Comparison of ENCODE assay signal across 18 cellular contexts in the genomic region with DNA sequence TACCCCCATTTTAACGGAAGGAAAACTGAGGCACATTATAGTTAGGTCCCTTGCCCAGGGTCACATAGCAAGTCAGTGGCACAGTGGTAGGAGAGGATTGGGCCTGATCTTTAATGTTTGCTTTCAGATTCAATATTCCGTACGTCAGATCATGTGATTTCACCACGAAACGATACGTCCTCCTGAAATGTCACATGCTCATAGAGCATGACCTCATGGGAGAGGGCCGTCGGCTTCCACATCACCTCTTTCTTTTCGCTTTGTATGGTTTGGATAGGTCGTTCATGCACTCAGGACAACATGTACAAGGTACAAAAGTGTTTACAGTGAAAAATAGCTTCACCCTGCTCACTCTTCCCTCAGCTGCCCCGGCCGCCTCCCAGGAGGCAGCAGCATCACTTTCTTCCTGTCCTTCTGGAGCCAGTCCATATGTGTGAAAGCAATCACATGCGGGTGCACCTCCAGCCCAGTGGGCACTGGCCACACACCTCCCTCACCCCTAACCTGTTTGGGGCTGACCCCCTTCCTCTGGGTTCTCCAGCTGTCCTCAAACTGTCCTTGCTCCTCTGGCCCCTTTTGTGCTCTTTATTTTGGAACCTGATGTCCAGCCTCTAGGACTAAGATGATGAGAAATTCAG.
DNase-seq lines count a peak whose midpoint lies in the region; ATAC-seq, FAIRE-seq and TF ChIP-seq lines count a peak whose summit lies in the region.
"Had no signal": no experiment of that assay in that cellular context is flagged by ENCODE, and none has a peak within 500 bp of the region (broad histone marks: within the 10 kb centered on the region; RNA-seq: fewer than 3 reads in every experiment).

No MANE protein-coding gene starts in this region.

- no peak overlapping the region for H3K9ac ChIP-seq in neural progenitor cell
- H3K9ac ChIP-seq: BLaER1 treated with 17β-estradiol and CSF1 and Interleukin-3, amounts not matched to agents 10 nM and 100 nM had no signal

- no peaks in the 10 kb centered on the region for H3K36me3 ChIP-seq in SJCRH30
- no peaks in the 10 kb centered on the region for H3K36me3 ChIP-seq in neural progenitor cell
- H3K36me3 ChIP-seq: BLaER1 treated with 17β-estradiol and CSF1 and Interleukin-3, amounts not matched to agents 10 nM and 100 nM had no signal

- no peak overlapping the region for H3K4me3 ChIP-seq in SJCRH30
- no peak overlapping the region for H3K4me3 ChIP-seq in neural progenitor cell
- H3K4me3 ChIP-seq: BLaER1 treated with 17β-estradiol and CSF1 and Interleukin-3, amounts not matched to agents 10 nM and 100 nM; GM23338 had no signal

- DNase-seq in HTR-8/SVneo (ENCODE audit: insufficient read length, low spot score) (no peak), SJCRH30 (no peak), neural progenitor cell (ENCODE audit: low spot score) (no peak), urothelium cell line (ENCODE audit: low spot score) (no peak), SHP77 (lab: John Stamatoyannopoulos, UW) (no peak)
- DNase-seq: Calu3; CD8-positive, alpha-beta T cell; DMS53; DND-41; EL; H7 had no signal

- peaks cover 39% of the 10 kb centered on the region for H3K4me1 Mint-ChIP-seq in neural progenitor cell
- H3K4me1 Mint-ChIP-seq: B cell, GM23338 had no signal

- peak overlapping the region; percentile 31 for H3K27ac ChIP-seq in SJCRH30
- H3K27ac ChIP-seq in neural progenitor cell: no peak overlapping the region
- H3K27ac ChIP-seq: BLaER1 treated with 17β-estradiol and CSF1 and Interleukin-3, amounts not matched to agents 10 nM and 100 nM had no signal

- H2AFZ ChIP-seq in neural progenitor cell (replicated peaks): no peak overlapping the region
- H2AFZ ChIP-seq: GM23338 had no signal

- H3K9me3 ChIP-seq in SJCRH30 (replicated peaks) (no peaks in the 10 kb centered on the region), neural progenitor cell (ENCODE audit: low read depth) (no peaks in the 10 kb centered on the region)
- H3K9me3 ChIP-seq: BLaER1 treated with 17β-estradiol and CSF1 and Interleukin-3, amounts not matched to agents 10 nM and 100 nM had no signal

- no peaks in the 10 kb centered on the region for H4K20me1 ChIP-seq in neural progenitor cell (ENCODE audit: low read depth)
- H4K20me1 ChIP-seq: BLaER1 treated with 17β-estradiol and CSF1 and Interleukin-3, amounts not matched to agents 10 nM and 100 nM had no signal

- no peaks in the 10 kb centered on the region for H3K9me3 Mint-ChIP-seq in neural progenitor cell
- H3K9me3 Mint-ChIP-seq: CD8-positive, alpha-beta T cell; GM23338; HFFc6 had no signal

- H3K27ac Mint-ChIP-seq in neural progenitor cell: peak overlapping the region; percentile 78
- H3K27ac Mint-ChIP-seq: B cell; CD8-positive, alpha-beta T cell; GM23338; HFFc6 had no signal

- H3K79me2 ChIP-seq in neural progenitor cell (ENCODE audit: low read depth): no peaks in the 10 kb centered on the region

- peaks cover 16% of the 10 kb centered on the region for H3K27me3 Mint-ChIP-seq in neural progenitor cell (ENCODE audit: insufficient read depth, low read depth)

- H3K4me1 ChIP-seq in SJCRH30 (peaks cover 40% of the 10 kb centered on the region), neural progenitor cell (peaks cover 13% of the 10 kb centered on the region)
- H3K4me1 ChIP-seq: BLaER1 treated with 17β-estradiol and CSF1 and Interleukin-3, amounts not matched to agents 10 nM and 100 nM had no signal

- TF ChIP-seq CTCF in neural progenitor cell (IDR thresholded peaks at IDR 0.05): no peak

- peaks cover 6% of the 10 kb centered on the region for H3F3A ChIP-seq in neural progenitor cell (ENCODE audit: low read depth)

- no peaks in the 10 kb centered on the region for H3K36me3 Mint-ChIP-seq in neural progenitor cell
- H3K36me3 Mint-ChIP-seq: CD8-positive, alpha-beta T cell had no signal

- H3K27me3 ChIP-seq in SJCRH30: no peaks in the 10 kb centered on the region
- H3K27me3 ChIP-seq in neural progenitor cell: no peaks in the 10 kb centered on the region
- H3K27me3 ChIP-seq: BLaER1 treated with 17β-estradiol and CSF1 and Interleukin-3, amounts not matched to agents 10 nM and 100 nM had no signal

- no peak for ATAC-seq in HG03378 (IDR thresholded peaks at IDR 0.05; ENCODE audit: unreplicated experiment)
- ATAC-seq: CD8-positive, alpha-beta T cell; GM23338; HCT116 had no signal

- H3K4me2 ChIP-seq in neural progenitor cell: no peak overlapping the region
- H3K4me2 ChIP-seq: BLaER1 treated with 17β-estradiol and CSF1 and Interleukin-3, amounts not matched to agents 10 nM and 100 nM; GM23338 had no signal

- H3K4me3 Mint-ChIP-seq in neural progenitor cell: no peak overlapping the region
- H3K4me3 Mint-ChIP-seq: B cell; CD8-positive, alpha-beta T cell; GM23338; HFFc6 had no signal

- FAIRE-seq in HTR-8/SVneo (lab: Jason Lieb, UNC): peak; percentile 66
- FAIRE-seq in urothelium cell line (lab: Jason Lieb, UNC): peak; percentile 5
- FAIRE-seq: GM12891 had no signal
